25 cellular contexts compared by ENCODE assay signal in genomic region chr2:199804831-199805230, GRCh38. TPM values are rescaled to one million over a fixed set of nuclear protein-coding genes. Genes with fewer than 3 reads are reported as not detected.
DNase-seq lines count a peak whose midpoint lies in the region; ATAC-seq, FAIRE-seq and TF ChIP-seq lines count a peak whose summit lies in the region.
"Had no signal": no experiment of that assay in that cellular context is flagged by ENCODE, and none has a peak within 500 bp of the region (broad histone marks: within the 10 kb centered on the region; RNA-seq: fewer than 3 reads in every experiment).

No MANE protein-coding gene starts in this region.

- no peak for ATAC-seq in heart left ventricle
- ATAC-seq in HG02610 (IDR thresholded peaks at IDR 0.05; ENCODE audit: unreplicated experiment), result no peak
- ATAC-seq: activated T-cell treated with anti-CD3 and anti-CD28 coated beads, Interleukin-2, amount 50 U/mL, for 72 hours; GM12878; left lung; psoas muscle had no signal

- H3K9me3 ChIP-seq in HEK293 (ENCODE audit: control insufficient read depth, insufficient read depth, low read depth, low read length) (no peaks in the 10 kb centered on the region), heart left ventricle (no peaks in the 10 kb centered on the region)
- H3K9me3 ChIP-seq: esophagus squamous epithelium, left lung, Peyer's patch, psoas muscle, SK-N-SH had no signal

- no peak for TF ChIP-seq CTCF in HEK293 (tag by site-specific recombination; IDR thresholded peaks at IDR 0.05)
- no peak for TF ChIP-seq CTCF in bronchial epithelial cell (IDR thresholded peaks at IDR 0.05; ENCODE audit: insufficient read depth, low read length, severe bottlenecking)
- no peak for TF ChIP-seq CTCF in heart left ventricle (IDR thresholded peaks at IDR 0.05)
- no peak for TF ChIP-seq CTCF in GM10248 (IDR thresholded peaks at IDR 0.05; ENCODE audit: control extremely low read depth, extremely low read depth, low read depth, missing control alignments)

- CTCF ChIA-PET in HEK293 (lab: Yijun Ruan, JAX), result interaction anchor here (0.7 to 1.1 kb wide), 3 partner anchors 9 to 134 kb away, joined by 3 to 4 read pairs (median 3); no protein-coding TSS in a partner anchor
- CTCF ChIA-PET in GM10248 (lab: Yijun Ruan, JAX), result interaction anchor here (2.1 kb wide), 1 partner anchor 65 kb away, joined by 6 read pairs; no protein-coding TSS in a partner anchor

- TF ChIP-seq POLR2A in heart left ventricle (IDR thresholded peaks at IDR 0.05), result no peak

- no peak for FAIRE-seq in bronchial epithelial cell (lab: Jason Lieb, UNC)
- FAIRE-seq: GM12878 had no signal

- peaks cover 7% of the 10 kb centered on the region; the same call in 1 of the 2 replicates for H3K4me1 ChIP-seq in HEK293 (ENCODE audit: control insufficient read depth, insufficient read depth, low read length)
- no peaks in the 10 kb centered on the region for H3K4me1 ChIP-seq in heart left ventricle
- H3K4me1 ChIP-seq: left lung, Peyer's patch had no signal

- intact Hi-C loops in heart left ventricle (cut with DNase I), result no loop called here

- 29 to 40% (median 33%) methylated on average over 1 of the region's 1 CpG for WGBS in heart left ventricle, 4 donors

- DNase-seq in COR-L47 (lab: John Stamatoyannopoulos, UW), result peak; percentile 2
- DNase-seq in bronchial epithelial cell (ENCODE audit: low read depth), result peak; percentile 22
- DNase-seq in medulla oblongata (ENCODE audit: extremely low spot score), result peak; percentile 45
- DNase-seq in heart left ventricle, result no peak
- no peak for DNase-seq in GM10248 (ENCODE audit: extremely low spot score)
- no peak for DNase-seq in G401 (ENCODE audit: low spot score)
- DNase-seq: activated B cell treated with CpG ODN at 0.5 μM for 24 hours; activated naive CD4-positive, alpha-beta T cell treated with anti-CD3 and anti-CD28 coated beads, Interleukin-2, amount 50 U/mL, for 16 hours; activated T-cell treated with anti-CD3 and anti-CD28 coated beads, Interleukin-2, amount 50 U/mL, for 72 hours; aorta; CD4-positive, CD25-positive, alpha-beta regulatory T cell; DMS153; effector CD8-positive, alpha-beta T cell; esophagus squamous epithelium; GM23248; left lung; Peyer's patch; psoas muscle; SK-N-SH; stimulated activated naive CD4-positive, alpha-beta T cell treated with Interleukin-2 at 50 U/mL for 16 hours had no signal

- H3K27ac ChIP-seq in HEK293 (ENCODE audit: extremely low read depth, low read depth, low read length) (no peak overlapping the region), heart left ventricle (peak overlapping the region in 1 of 12 donors; percentile 9)
- H3K27ac ChIP-seq: GM23248, left lung, Peyer's patch, psoas muscle, skin epidermis had no signal

- H3K4me3 ChIP-seq in HEK293 (ENCODE audit: low read depth, low read length), result no peak overlapping the region
- H3K4me3 ChIP-seq in bronchial epithelial cell (ENCODE audit: low read depth, low read length), result no peak overlapping the region
- H3K4me3 ChIP-seq in heart left ventricle, result no peak overlapping the region
- H3K4me3 ChIP-seq: esophagus squamous epithelium, GM12878, GM23248, left lung, Peyer's patch, psoas muscle, skin epidermis had no signal

- POLR2A ChIA-PET in HEK293 (lab: Yijun Ruan, JAX), result no interaction called here
- POLR2A ChIA-PET in GM10248 (lab: Yijun Ruan, JAX), result no interaction called here

- in situ Hi-C loops in G401 (cut with HindIII; ENCODE audit: low sequenced_read_pairs), result no loop called here

- H3K27me3 ChIP-seq in bronchial epithelial cell (ENCODE audit: control insufficient read depth, insufficient read depth, low read length) (no peaks in the 10 kb centered on the region), heart left ventricle (no peaks in the 10 kb centered on the region)
- H3K27me3 ChIP-seq: esophagus squamous epithelium, left lung, Peyer's patch had no signal

- no peaks in the 10 kb centered on the region for H3K36me3 ChIP-seq in HEK293 (ENCODE audit: control insufficient read depth in 2 of 2, insufficient read depth in 1 of 2, low read length in 2 of 2)
- no peaks in the 10 kb centered on the region for H3K36me3 ChIP-seq in bronchial epithelial cell (ENCODE audit: control insufficient read depth, insufficient read depth, low read length)
- no peaks in the 10 kb centered on the region for H3K36me3 ChIP-seq in heart left ventricle
- H3K36me3 ChIP-seq: esophagus squamous epithelium, left lung, Peyer's patch had no signal

TF ChIP-seq in HEK293, 187 proteins besides CTCF, POLR2A, EP300 and RAD21:
- TF ChIP-seq ZNF335 (tag by site-specific recombination; conservative IDR thresholded peaks at IDR 0.05), result peak; percentile 38; the same call in 1 of the 2 replicates
- TF ChIP-seq ZNF660 (tag by site-specific recombination; IDR thresholded peaks at IDR 0.05), result no peak
- no peak for TF ChIP-seq ZEB2 (tag by site-specific recombination; IDR thresholded peaks at IDR 0.05)
- TF ChIP-seq ZNF433 (tag by site-specific recombination; IDR thresholded peaks at IDR 0.05; ENCODE audit: low read depth), result no peak
- TF ChIP-seq ZBTB26 (tag by site-specific recombination; optimal IDR thresholded peaks at IDR 0.05), result no peak
- TF ChIP-seq SP3 (tag by site-specific recombination; IDR thresholded peaks at IDR 0.05), result no peak
- TF ChIP-seq, protein P1, sequence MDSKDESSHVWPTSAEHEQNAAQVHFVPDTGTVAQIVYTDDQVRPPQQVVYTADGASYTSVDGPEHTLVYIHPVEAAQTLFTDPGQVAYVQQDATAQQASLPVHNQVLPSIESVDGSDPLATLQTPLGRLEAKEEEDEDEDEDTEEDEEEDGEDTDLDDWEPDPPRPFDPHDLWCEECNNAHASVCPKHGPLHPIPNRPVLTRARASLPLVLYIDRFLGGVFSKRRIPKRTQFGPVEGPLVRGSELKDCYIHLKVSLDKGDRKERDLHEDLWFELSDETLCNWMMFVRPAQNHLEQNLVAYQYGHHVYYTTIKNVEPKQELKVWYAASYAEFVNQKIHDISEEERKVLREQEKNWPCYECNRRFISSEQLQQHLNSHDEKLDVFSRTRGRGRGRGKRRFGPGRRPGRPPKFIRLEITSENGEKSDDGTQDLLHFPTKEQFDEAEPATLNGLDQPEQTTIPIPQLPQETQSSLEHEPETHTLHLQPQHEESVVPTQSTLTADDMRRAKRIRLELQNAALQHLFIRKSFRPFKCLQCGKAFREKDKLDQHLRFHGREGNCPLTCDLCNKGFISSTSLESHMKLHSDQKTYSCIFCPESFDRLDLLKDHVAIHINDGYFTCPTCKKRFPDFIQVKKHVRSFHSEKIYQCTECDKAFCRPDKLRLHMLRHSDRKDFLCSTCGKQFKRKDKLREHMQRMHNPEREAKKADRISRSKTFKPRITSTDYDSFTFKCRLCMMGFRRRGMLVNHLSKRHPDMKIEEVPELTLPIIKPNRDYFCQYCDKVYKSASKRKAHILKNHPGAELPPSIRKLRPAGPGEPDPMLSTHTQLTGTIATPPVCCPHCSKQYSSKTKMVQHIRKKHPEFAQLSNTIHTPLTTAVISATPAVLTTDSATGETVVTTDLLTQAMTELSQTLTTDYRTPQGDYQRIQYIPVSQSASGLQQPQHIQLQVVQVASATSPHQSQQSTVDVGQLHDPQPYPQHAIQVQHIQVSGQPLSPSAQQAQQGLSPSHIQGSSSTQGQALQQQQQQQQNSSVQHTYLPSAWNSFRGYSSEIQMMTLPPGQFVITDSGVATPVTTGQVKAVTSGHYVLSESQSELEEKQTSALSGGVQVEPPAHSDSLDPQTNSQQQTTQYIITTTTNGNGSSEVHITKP (tag by site-specific recombination; IDR thresholded peaks at IDR 0.05), result peak; percentile 42; the same call in 1 of the 2 replicates
- TF ChIP-seq ZIC2 (tag by site-specific recombination; IDR thresholded peaks at IDR 0.05), result peak; percentile 83
- TF ChIP-seq SCRT2 (tag by site-specific recombination; IDR thresholded peaks at IDR 0.05), result peak; percentile 21; the same call in 1 of the 2 replicates

RNA-seq across cellular contexts. Expression of gene FTCDNL1, which starts 46.2 kb away (rescaled TPM):
- total RNA-seq in bronchial epithelial cell (0.53 and 1.0 TPM in 2 replicates), heart left ventricle (1 to 10 TPM in 8 of 9 donors, under 1 TPM in 1; 0.83 to 9.6 (median 2.9) TPM)
- polyA plus RNA-seq in heart left ventricle, result under 1 TPM; 0.69 to 0.75 TPM
- 0.10 TPM in 1 of 2 replicates, not detected in the other for total RNA-seq in G401 (2014; rRNA removed; shearing (Covaris generic))
- polyA plus RNA-seq: aorta, neural cell, SK-N-SH had no signal

Comparison
In these comparisons a context has a peak if more than half of its experiments do, and no peak if none do; other contexts are left out.
1. DNase-seq: peak in COR-L47 (single experiment), bronchial epithelial cell (single experiment) and medulla oblongata (single experiment); none in heart left ventricle (0 of 5), GM10248 (single experiment) and G401 (single experiment).